Comparison of ENCODE assay signal across 8 cellular contexts in genomic region chr17:63998050-63998720, GRCh38. TPM values are rescaled to one million over a fixed set of nuclear protein-coding genes. Genes with fewer than 3 reads are reported as not detected.
A peak's percentile ranks its signal among the peaks of the same experiment; 100 is the strongest.
DNase-seq lines count a peak whose midpoint lies in the region; ATAC-seq and TF ChIP-seq lines count a peak whose summit lies in the region.

PRR29 (plus strand) TSS chr17:63998351; CDS start chr17:63998365, 14 bp downstream.

- no peaks in the 10 kb centered on the region for H3K9me3 Mint-ChIP-seq in activated CD8-positive, alpha-beta memory T cell treated with anti-CD3 and anti-CD28 coated beads, Interleukin-2, amount 10 ng/mL, durations not matched to agents 7 days and 5 days (ENCODE audit: low read depth)
- no peaks in the 10 kb centered on the region for H3K9me3 Mint-ChIP-seq in endothelial cell (ENCODE audit: unreplicated experiment)

- peaks cover 1% of the 10 kb centered on the region for H3K36me3 Mint-ChIP-seq in activated CD8-positive, alpha-beta memory T cell treated with anti-CD3 and anti-CD28 coated beads, Interleukin-2, amount 10 ng/mL, durations not matched to agents 7 days and 5 days
- peaks cover 8% of the 10 kb centered on the region for H3K36me3 Mint-ChIP-seq in endothelial cell (ENCODE audit: low read depth, unreplicated experiment)

- peak within 1 kb of the TSS; percentile 33 for H3K27ac Mint-ChIP-seq in activated CD8-positive, alpha-beta memory T cell treated with anti-CD3 and anti-CD28 coated beads, Interleukin-2, amount 10 ng/mL, durations not matched to agents 7 days and 5 days
- peak within 1 kb of the TSS; percentile 95 for H3K27ac Mint-ChIP-seq in endothelial cell (ENCODE audit: unreplicated experiment)

- TF ChIP-seq CTCF in endothelial cell (IDR thresholded peaks at IDR 0.05; ENCODE audit: unreplicated experiment) = no peak

- H3K4me1 Mint-ChIP-seq in activated CD8-positive, alpha-beta memory T cell treated with anti-CD3 and anti-CD28 coated beads, Interleukin-2, amount 10 ng/mL, durations not matched to agents 7 days and 5 days = peaks cover 32% of the 10 kb centered on the region
- H3K4me1 Mint-ChIP-seq in endothelial cell (ENCODE audit: unreplicated experiment) = peaks cover 34% of the 10 kb centered on the region

- H3K4me3 Mint-ChIP-seq in activated CD8-positive, alpha-beta memory T cell treated with anti-CD3 and anti-CD28 coated beads, Interleukin-2, amount 10 ng/mL, durations not matched to agents 7 days and 5 days = peak within 1 kb of the TSS; percentile 87
- peak within 1 kb of the TSS; percentile 92 for H3K4me3 Mint-ChIP-seq in endothelial cell (ENCODE audit: unreplicated experiment)

- CTCF ChIA-PET in activated CD8-positive, alpha-beta memory T cell treated with anti-CD3 and anti-CD28 coated beads, Interleukin-2, amount 10 ng/mL, durations not matched to agents 7 days and 5 days (lab: Charles Lee) = interaction anchor here (0.7 to 10.7 kb wide), 8 partner anchors 15 to 135 kb away, joined by 3 to 126 read pairs (median 8); partner anchors contain the start of genes GH1 and ICAM2

- peak; percentile 63 for DNase-seq in DMS153 (lab: John Stamatoyannopoulos, UW)
- peak; percentile 89 for DNase-seq in NCI-H69 (lab: John Stamatoyannopoulos, UW)
- DNase-seq in activated CD8-positive, alpha-beta memory T cell treated with anti-CD3 and anti-CD28 coated beads, Interleukin-2, amount 10 ng/mL, durations not matched to agents 7 days and 5 days = peak; percentile 86
- peak; percentile 92 for DNase-seq in endothelial cell (ENCODE audit: low spot score)
- peak; percentile 59 for DNase-seq in mucosa of gallbladder (ENCODE audit: low spot score)
- DNase-seq in stimulated activated CD8-positive, alpha-beta memory T cell treated with anti-CD3 and anti-CD28 coated beads, Interleukin-4, amount 100 ng/mL, for 4 hours (ENCODE audit: low read depth in 2 of 2, low spot score in 1 of 2) = peak; percentile 35 to 39

- ATAC-seq in HG02678 (IDR thresholded peaks at IDR 0.05; ENCODE audit: unreplicated experiment) (peak; percentile 64), HG02884 (IDR thresholded peaks at IDR 0.05; ENCODE audit: unreplicated experiment) (no peak)
- peak; percentile 84 for ATAC-seq in activated CD8-positive, alpha-beta memory T cell treated with anti-CD3 and anti-CD28 coated beads, Interleukin-2, amount 10 ng/mL, durations not matched to agents 7 days and 5 days

- peaks cover 4% of the 10 kb centered on the region for H3K27me3 Mint-ChIP-seq in activated CD8-positive, alpha-beta memory T cell treated with anti-CD3 and anti-CD28 coated beads, Interleukin-2, amount 10 ng/mL, durations not matched to agents 7 days and 5 days
- peaks cover 17% of the 10 kb centered on the region for H3K27me3 Mint-ChIP-seq in endothelial cell (ENCODE audit: unreplicated experiment)

RNA-seq across cellular contexts. Expression of gene PRR29, which starts in this region (rescaled TPM):
- total RNA-seq in activated CD8-positive, alpha-beta memory T cell treated with anti-CD3 and anti-CD28 coated beads, Interleukin-2, amount 10 ng/mL, durations not matched to agents 7 days and 5 days = 1 to 10 TPM; 1.5 to 3.3 TPM
- total RNA-seq in endothelial cell (ENCODE audit: unreplicated experiment) (25.3 TPM), mucosa of gallbladder (0.26 TPM)

Comparison
In these comparisons a context has a peak if more than half of its experiments do, and no peak if none do; other contexts are left out.
1. Peak in DNase-seq in mucosa of gallbladder; RNA of the gene not detected or under 1 TPM.
2. DNase-seq: peak in every context shown above with its lines; median percentile 92 in endothelial cell; 89 in NCI-H69; 86 in activated CD8-positive, alpha-beta memory T cell treated with anti-CD3 and anti-CD28 coated beads, Interleukin-2, amount 10 ng/mL, durations not matched to agents 7 days and 5 days; 63 in DMS153; 59 in mucosa of gallbladder; 37 in stimulated activated CD8-positive, alpha-beta memory T cell treated with anti-CD3 and anti-CD28 coated beads, Interleukin-4, amount 100 ng/mL, for 4 hours.